Comparison of ENCODE assay signal across 1 cellular context in the genomic region with DNA sequence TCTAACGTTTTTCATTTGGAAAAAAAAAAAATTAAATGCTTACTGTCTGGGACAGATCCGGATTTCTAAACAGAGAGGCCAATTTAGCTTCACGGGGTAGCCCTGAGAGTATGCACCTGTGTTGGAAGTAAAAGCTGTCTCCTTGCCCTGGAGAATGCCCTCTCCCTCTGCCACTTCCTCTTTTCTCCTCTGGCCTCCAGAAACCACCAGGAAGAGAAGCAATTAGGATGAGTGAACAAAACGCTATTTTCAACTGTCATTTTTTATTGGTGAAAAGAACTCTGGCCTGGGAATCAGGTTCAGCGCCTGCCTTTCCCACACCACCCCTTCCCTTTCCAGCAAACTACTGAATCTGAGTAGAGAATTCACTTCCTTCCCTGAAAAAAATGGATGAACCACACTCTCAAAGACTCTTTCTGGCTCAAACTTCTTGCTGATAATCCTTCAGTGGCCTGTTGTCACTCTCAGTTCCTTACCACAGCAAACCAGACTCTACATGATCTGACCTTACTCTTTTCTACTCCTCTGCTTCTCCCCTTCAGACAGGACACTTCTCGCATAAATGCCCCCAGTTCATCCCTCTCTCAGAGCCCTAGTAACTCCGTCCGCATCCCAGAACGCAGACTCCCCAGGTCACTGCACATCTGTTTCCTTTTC.
TF ChIP-seq lines count a peak whose summit lies in the region.

No MANE protein-coding gene starts in this region.

TF ChIP-seq in SK-N-SH, 30 proteins besides CTCF, POLR2A, EP300 and RAD21 (continued from another document):
- TF ChIP-seq FOXM1 (IDR thresholded peaks at IDR 0.05; ENCODE audit: low read depth) (no peak), FOXJ3 (CRISPR knock-in tag; IDR thresholded peaks at IDR 0.05) (no peak)
- TF ChIP-seq, protein P1, sequence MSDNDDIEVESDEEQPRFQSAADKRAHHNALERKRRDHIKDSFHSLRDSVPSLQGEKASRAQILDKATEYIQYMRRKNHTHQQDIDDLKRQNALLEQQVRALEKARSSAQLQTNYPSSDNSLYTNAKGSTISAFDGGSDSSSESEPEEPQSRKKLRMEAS (IDR thresholded peaks at IDR 0.05; ENCODE audit: low read depth) = no peak
